ENCODE assay signal across 8 cellular contexts in the genomic region with DNA sequence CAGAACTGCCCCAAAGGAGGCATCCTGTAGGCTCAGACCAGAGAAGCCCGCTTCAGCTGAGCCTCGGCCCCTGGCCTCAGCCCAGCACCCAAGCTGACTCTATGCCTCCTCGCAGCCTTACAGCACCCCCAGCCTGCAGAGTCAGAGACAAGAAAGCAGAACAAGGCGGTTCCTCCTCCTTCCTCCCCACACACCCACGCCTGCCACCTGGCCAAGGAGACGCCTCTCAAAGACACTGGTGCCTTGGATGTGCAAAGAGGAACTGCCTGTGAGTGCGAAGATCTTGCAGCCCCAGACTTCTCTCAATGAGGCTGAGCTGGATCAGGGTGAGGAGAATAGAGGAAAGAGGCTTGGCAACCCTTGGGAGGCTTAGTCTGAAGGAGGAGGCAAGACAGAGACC.
DNase-seq lines count a peak whose midpoint lies in the region; ATAC-seq and TF ChIP-seq lines count a peak whose summit lies in the region.
"Had no signal": no experiment of that assay in that cellular context is flagged by ENCODE, and none has a peak within 500 bp of the region (broad histone marks: within the 10 kb centered on the region; RNA-seq: fewer than 3 reads in every experiment).

No MANE protein-coding gene starts in this region.

- no peaks in the 10 kb centered on the region for H3K36me3 ChIP-seq in CD4-positive, alpha-beta memory T cell (ENCODE audit: insufficient read depth, low read length)
- H3K36me3 ChIP-seq: MG63 had no signal

- ATAC-seq in GM19023 (IDR thresholded peaks at IDR 0.05; ENCODE audit: unreplicated experiment) (peak; percentile 77), HG03025 (IDR thresholded peaks at IDR 0.05; ENCODE audit: low FRiP score, unreplicated experiment) (peak; percentile 85), activated B cell treated with CpG ODN at 0.5 μM for 24 hours (ENCODE audit: low read depth) (peak; percentile 99), HG03108 (IDR thresholded peaks at IDR 0.05; ENCODE audit: unreplicated experiment) (no peak)

- no peaks in the 10 kb centered on the region for H3K9me3 Mint-ChIP-seq in activated B cell treated with CpG ODN at 0.5 μM for 24 hours
- H3K9me3 Mint-ChIP-seq in CD4-positive, alpha-beta memory T cell: no peaks in the 10 kb centered on the region

- no peak overlapping the region for H3K27ac ChIP-seq in CD4-positive, alpha-beta memory T cell (ENCODE audit: low read depth, low read length)

- TF ChIP-seq CTCF in activated B cell treated with CpG ODN at 0.5 μM for 24 hours (IDR thresholded peaks at IDR 0.05): no peak

- no peak overlapping the region for H3K4me3 ChIP-seq in CD4-positive, alpha-beta memory T cell (ENCODE audit: low read length in 2 of 2)
- H3K4me3 ChIP-seq: MG63 had no signal

- no peaks in the 10 kb centered on the region for H3K4me1 ChIP-seq in CD4-positive, alpha-beta memory T cell (ENCODE audit: insufficient read depth, low read length)

- POLR2A ChIA-PET in activated B cell treated with CpG ODN at 0.5 μM for 24 hours (lab: Charles Lee): interaction anchor here (0.7 kb wide), 1 partner anchor 984 kb away, joined by 3 read pairs; a partner anchor contains a TSS
- POLR2A ChIA-PET in CD4-positive, alpha-beta memory T cell (lab: Charles Lee; ENCODE audit: partially characterized antibody): no interaction called here

- intact Hi-C loops in activated B cell treated with CpG ODN at 0.5 μM for 24 hours (cut with micrococcal nuclease): loop anchor here (1.0 kb wide), 2 partner anchors 29 kb away; no protein-coding TSS in a partner anchor
- intact Hi-C loops in CD4-positive, alpha-beta memory T cell (cut with micrococcal nuclease): no loop called here

- H3K4me1 Mint-ChIP-seq in activated B cell treated with CpG ODN at 0.5 μM for 24 hours: peaks cover 20% of the 10 kb centered on the region
- peaks cover 2 to 19% (median 8%) of the 10 kb centered on the region in 4 donors for H3K4me1 Mint-ChIP-seq in CD4-positive, alpha-beta memory T cell

- H3K4me3 Mint-ChIP-seq in activated B cell treated with CpG ODN at 0.5 μM for 24 hours: peak overlapping the region; percentile 15
- no peak overlapping the region for H3K4me3 Mint-ChIP-seq in CD4-positive, alpha-beta memory T cell

- CTCF ChIA-PET in activated B cell treated with CpG ODN at 0.5 μM for 24 hours (lab: Charles Lee): no interaction called here
- CTCF ChIA-PET in CD4-positive, alpha-beta memory T cell (lab: Charles Lee; ENCODE audit: partially characterized antibody): no interaction called here

- H3K27me3 ChIP-seq in CD4-positive, alpha-beta memory T cell (ENCODE audit: insufficient read depth, low read length): peaks cover 5% of the 10 kb centered on the region

- peaks cover 5% of the 10 kb centered on the region for H3K27me3 Mint-ChIP-seq in activated B cell treated with CpG ODN at 0.5 μM for 24 hours
- H3K27me3 Mint-ChIP-seq in CD4-positive, alpha-beta memory T cell: peaks cover 15 to 20% of the 10 kb centered on the region in 2 donors

- H3K36me3 Mint-ChIP-seq in activated B cell treated with CpG ODN at 0.5 μM for 24 hours (ENCODE audit: low read depth): no peaks in the 10 kb centered on the region
- H3K36me3 Mint-ChIP-seq in CD4-positive, alpha-beta memory T cell: no peaks in the 10 kb centered on the region

- DNase-seq in activated B cell treated with CpG ODN at 0.5 μM for 24 hours (peak; percentile 61), putamen (ENCODE audit: low spot score) (peak; percentile 77)
- DNase-seq in activated effector memory CD4-positive, alpha-beta T cell treated with anti-CD3 and anti-CD28 coated beads, Interleukin-2, amount 50 U/mL, for 16 hours: no peak
- no peak for DNase-seq in CD4-positive, alpha-beta memory T cell
- DNase-seq: MG63 had no signal

- no peaks in the 10 kb centered on the region for H3K9me3 ChIP-seq in CD4-positive, alpha-beta memory T cell (ENCODE audit: control insufficient read depth in 1 of 2, low read length in 2 of 2)
- H3K9me3 ChIP-seq: MG63 had no signal

- H3K27ac Mint-ChIP-seq in activated B cell treated with CpG ODN at 0.5 μM for 24 hours: peak overlapping the region; percentile 9
- peak overlapping the region in 1 of 7 donors; percentile 43 for H3K27ac Mint-ChIP-seq in CD4-positive, alpha-beta memory T cell

Comparison
In these comparisons a context has a peak if more than half of its experiments do, and no peak if none do; other contexts are left out.
1. DNase-seq: peak in activated B cell treated with CpG ODN at 0.5 μM for 24 hours (single experiment) and putamen (single experiment); none in activated effector memory CD4-positive, alpha-beta T cell treated with anti-CD3 and anti-CD28 coated beads, Interleukin-2, amount 50 U/mL, for 16 hours (single experiment) and CD4-positive, alpha-beta memory T cell (0 of 5).